Comparison of ENCODE assay signal across 19 cellular contexts in the genomic region with DNA sequence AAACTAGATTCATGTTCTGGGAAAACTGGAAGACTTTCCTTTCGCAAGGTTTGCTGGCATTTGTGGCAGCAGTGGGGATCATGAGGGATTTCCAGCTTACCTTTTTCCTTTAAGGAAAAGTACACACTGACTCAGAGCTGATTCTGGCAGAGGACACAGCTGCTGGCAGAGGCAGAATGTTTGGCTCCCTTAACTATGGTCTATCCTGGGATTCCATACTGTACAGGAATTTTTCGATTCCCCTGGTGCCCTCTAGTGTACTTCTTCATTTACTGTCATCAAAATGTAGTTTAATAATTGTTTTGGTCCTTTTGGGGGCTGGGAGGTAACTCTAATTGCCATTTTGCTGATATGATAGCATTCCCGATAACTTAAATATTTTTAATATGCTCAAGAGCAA.
"Had no signal": no experiment of that assay in that cellular context is flagged by ENCODE, and none has a peak within 500 bp of the region (broad histone marks: within the 10 kb centered on the region; RNA-seq: fewer than 3 reads in every experiment).

No MANE protein-coding gene starts in this region.

- H3K4me1 ChIP-seq: gastrocnemius medialis had no signal

- H3K36me3 ChIP-seq: gastrocnemius medialis, thoracic aorta had no signal

- DNase-seq: activated CD4-positive, alpha-beta T cell treated with anti-CD3 and anti-CD28 coated beads, Interleukin-2, amount 10 ng/mL, durations not matched to agents 7 days and 5 days; activated CD8-positive, alpha-beta T cell treated with anti-CD3 and anti-CD28 coated beads, Interleukin-2, amount 10 ng/mL, durations not matched to agents 7 days and 5 days; activated naive CD4-positive, alpha-beta T cell treated with Interleukin-2 at 50 U/mL for 16 hours; activated naive CD8-positive, alpha-beta T cell treated with anti-CD3 and anti-CD28 coated beads, Interleukin-2, amount 10 ng/mL, durations not matched to agents 7 days and 5 days; activated T-cell treated with anti-CD3 and anti-CD28 coated beads, Interleukin-2, amount 50 U/mL, for 24 hours; amygdala; cortex of kidney; effector CD4-positive, alpha-beta T cell; gastrocnemius medialis; head of caudate nucleus; kidney; left ventricle myocardium superior; occipital lobe; posterior cingulate gyrus; stimulated activated naive B cell treated with anti-CD40 and anti-IgM and Interleukin-4, amounts not matched to agents 10 μg/mL and 1 μg/mL and 100 μg/mL, for 72 hours; T-helper 9 cell had no signal

- H3K27me3 ChIP-seq: gastrocnemius medialis had no signal

- H3K27ac ChIP-seq: gastrocnemius medialis, thoracic aorta had no signal

- H3K4me3 ChIP-seq: gastrocnemius medialis, thoracic aorta had no signal

- ATAC-seq: activated CD4-positive, CD25-positive, alpha-beta regulatory T cell treated with anti-CD3 and anti-CD28 coated beads, Interleukin-2, amount 50 U/mL, for 24 hours; activated CD8-positive, alpha-beta T cell treated with anti-CD3 and anti-CD28 coated beads, Interleukin-2, amount 10 ng/mL, durations not matched to agents 7 days and 5 days; esophagus mucosa; gastrocnemius medialis; left ventricle myocardium superior; stimulated activated naive B cell treated with anti-CD40 and anti-IgM and Interleukin-4, amounts not matched to agents 10 μg/mL and 1 μg/mL and 100 μg/mL, for 72 hours had no signal
